ENCODE assay signal across 20 cellular contexts in genomic region chr17:31092475-31093064, GRCh38. TPM values are rescaled to one million over a fixed set of nuclear protein-coding genes. Genes with fewer than 3 reads are reported as not detected.
DNase-seq lines count a peak whose midpoint lies in the region; ATAC-seq, FAIRE-seq and TF ChIP-seq lines count a peak whose summit lies in the region.
"Had no signal": no experiment of that assay in that cellular context is flagged by ENCODE, and none has a peak within 500 bp of the region (broad histone marks: within the 10 kb centered on the region; RNA-seq: fewer than 3 reads in every experiment).

No MANE protein-coding gene starts in this region.

- DNase-seq in NCI-H524 treated with DMSO at 0.1 percent for 48 hours (lab: John Stamatoyannopoulos, UW) (peak; percentile 6), NCI-H524 (lab: John Stamatoyannopoulos, UW) (no peak), HTR-8/SVneo (ENCODE audit: insufficient read length, low spot score) (no peak), GM12878 (ENCODE audit: low read depth, low spot score) (no peak), pons (ENCODE audit: low spot score) (no peak), C1 segment of cervical spinal cord (lab: John Stamatoyannopoulos, UW) (no peak)
- no peak for DNase-seq in naive thymus-derived CD4-positive, alpha-beta T cell
- DNase-seq: activated CD4-positive, alpha-beta T cell treated with anti-CD3 and anti-CD28 coated beads, Interleukin-2, amount 50 U/mL, for 1 hour; body of pancreas; HCEC 1CT; NCI-H1694 treated with DMSO at 0.1 percent for 48 hours; stimulated activated naive CD8-positive, alpha-beta T cell treated with anti-CD3 and anti-CD28 coated beads, Interleukin-15, Interleukin-2, amounts not matched to agents 100 U/mL and 50 U/mL, for 24 hours; upper lobe of left lung had no signal

- no peaks in the 10 kb centered on the region for H3K36me3 Mint-ChIP-seq in naive thymus-derived CD4-positive, alpha-beta T cell

- no peak for TF ChIP-seq CTCF in GM12878 (IDR thresholded peaks at IDR 0.05 in 2 of 3, conservative IDR thresholded peaks at IDR 0.05 in 1 of 3; ENCODE audit: control insufficient read depth in 2 of 3, extremely low read depth in 1 of 3, insufficient read depth in 1 of 3, low read depth in 3 of 3, low read length in 3 of 3)

- no peak overlapping the region for H2AFZ ChIP-seq in GM12878 (ENCODE audit: control insufficient read depth, low read depth, low read length)

- H3K27me3 ChIP-seq in GM12878 (replicated peaks in 1 of 2; ENCODE audit: control insufficient read depth in 2 of 2, insufficient read depth in 2 of 2, low read length in 1 of 2) = no peaks in the 10 kb centered on the region
- no peaks in the 10 kb centered on the region for H3K27me3 ChIP-seq in naive thymus-derived CD4-positive, alpha-beta T cell (ENCODE audit: control insufficient read depth in 2 of 2, insufficient read depth in 2 of 2, low read length in 2 of 2)
- H3K27me3 ChIP-seq: BLaER1 treated with 17β-estradiol and CSF1 and Interleukin-3, amounts not matched to agents 10 nM and 100 nM; body of pancreas; upper lobe of left lung had no signal

- H3K9me3 Mint-ChIP-seq in naive thymus-derived CD4-positive, alpha-beta T cell = no peaks in the 10 kb centered on the region
- H3K9me3 Mint-ChIP-seq: activated naive CD4-positive, alpha-beta T cell treated with anti-CD3 and anti-CD28 coated beads, Interleukin-2, amount 50 U/mL, for 72 hours had no signal

- H3K79me2 ChIP-seq in GM12878 (ENCODE audit: control insufficient read depth, insufficient read depth, low read length) = peaks cover 24% of the 10 kb centered on the region

- BruUV-seq in GM12878 (replicated peaks; lab: Mats Ljungman, UMichigan) = no TSS peak

- no peaks in the 10 kb centered on the region; the same call in 1 of the 2 replicates for H4K20me1 ChIP-seq in GM12878 (ENCODE audit: control insufficient read depth, insufficient read depth)

- no peaks in the 10 kb centered on the region for H3K36me3 ChIP-seq in GM12878 (ENCODE audit: control insufficient read depth in 2 of 2, insufficient read depth in 2 of 2, low read length in 1 of 2)
- H3K36me3 ChIP-seq in naive thymus-derived CD4-positive, alpha-beta T cell (ENCODE audit: control insufficient read depth in 2 of 3, insufficient read depth in 3 of 3, low read length in 3 of 3) = peaks cover 0 to 9% (median 0%) of the 10 kb centered on the region in 3 experiments
- H3K36me3 ChIP-seq: BLaER1 treated with 17β-estradiol and CSF1 and Interleukin-3, amounts not matched to agents 10 nM and 100 nM; upper lobe of left lung had no signal

- H3K4me3 Mint-ChIP-seq in naive thymus-derived CD4-positive, alpha-beta T cell = peak overlapping the region in 8 of 10 donors; percentile 1 to 55 (median 12)

- in situ Hi-C loops in GM12878 (cut with MboI) = no loop called here

- FAIRE-seq in HTR-8/SVneo (lab: Jason Lieb, UNC) (peak; percentile 36), GM12878 (lab: Jason Lieb, UNC) (no peak)
- FAIRE-seq: GM19239, TTC549 had no signal

- H3K4me1 Mint-ChIP-seq in naive thymus-derived CD4-positive, alpha-beta T cell = peaks cover 10 to 19% (median 13%) of the 10 kb centered on the region in 7 donors

- H3K27me3 Mint-ChIP-seq in naive thymus-derived CD4-positive, alpha-beta T cell = no peaks in the 10 kb centered on the region

- no peak overlapping the region for H3K9ac ChIP-seq in GM12878 (ENCODE audit: control insufficient read depth, insufficient read depth, low read length)
- H3K9ac ChIP-seq: BLaER1 treated with 17β-estradiol and CSF1 and Interleukin-3, amounts not matched to agents 10 nM and 100 nM had no signal

- intact Hi-C loops in GM12878 (cut with micrococcal nuclease; ENCODE audit: unreplicated experiment) = no loop called here
- intact Hi-C loops in naive thymus-derived CD4-positive, alpha-beta T cell (cut with micrococcal nuclease) = loop anchor here (10.0 kb wide), 3 partner anchors 122 to 618 kb away; partner anchors contain the start of genes EVI2B (in 1 of the 2) and GOSR1 (in 1 of the 2)

- no peak for TF ChIP-seq POLR2A in GM12878 (IDR thresholded peaks at IDR 0.05; ENCODE audit: low read depth, low read length)

- H3K4me3 ChIP-seq in GM12878 = no peak overlapping the region
- H3K4me3 ChIP-seq in naive thymus-derived CD4-positive, alpha-beta T cell (ENCODE audit: low read length) = no peak overlapping the region
- H3K4me3 ChIP-seq: BLaER1 treated with 17β-estradiol and CSF1 and Interleukin-3, amounts not matched to agents 10 nM and 100 nM; body of pancreas; upper lobe of left lung had no signal

- no peak overlapping the region for H3K27ac ChIP-seq in GM12878 (ENCODE audit: control insufficient read depth, insufficient read depth)
- H3K27ac ChIP-seq in naive thymus-derived CD4-positive, alpha-beta T cell (ENCODE audit: low read depth, low read length) = no peak overlapping the region
- H3K27ac ChIP-seq: 22Rv1; BLaER1 treated with 17β-estradiol and CSF1 and Interleukin-3, amounts not matched to agents 10 nM and 100 nM; body of pancreas; upper lobe of left lung had no signal

- WGBS in GM12878 (ENCODE audit: insufficient coverage, insufficient replicate concordance, low lambda C conversion rate, missing lambda C conversion rate) = 93% methylated on average over 1 of the region's 1 CpG

- CTCF ChIA-PET in GM12878 (lab: Yijun Ruan, JAX) = interaction anchor here (0.9 to 1.4 kb wide), 2 partner anchors 121 to 123 kb away, joined by 3 read pairs; no protein-coding TSS in a partner anchor
- CTCF ChIA-PET in naive thymus-derived CD4-positive, alpha-beta T cell (lab: Charles Lee) = no interaction called here

- H3K9me3 ChIP-seq in GM12878 (replicated peaks; ENCODE audit: control insufficient read depth, insufficient read depth, low read length) = no peaks in the 10 kb centered on the region
- no peaks in the 10 kb centered on the region for H3K9me3 ChIP-seq in naive thymus-derived CD4-positive, alpha-beta T cell (ENCODE audit: control insufficient read depth in 2 of 3, low read length in 3 of 3)
- H3K9me3 ChIP-seq: BLaER1 treated with 17β-estradiol and CSF1 and Interleukin-3, amounts not matched to agents 10 nM and 100 nM; body of pancreas; upper lobe of left lung had no signal

- RAD21 ChIA-PET in GM12878 (lab: Charles Lee; ENCODE audit: unreplicated experiment) = no interaction called here

- SMC1A ChIA-PET in GM12878 (lab: Charles Lee; ENCODE audit: uncharacterized antibody, unreplicated experiment) = interaction anchor here (0.9 to 1.5 kb wide), 2 partner anchors 123 to 124 kb away, joined by 3 to 6 read pairs; no protein-coding TSS in a partner anchor

- POLR2A ChIA-PET in GM12878 (lab: Charles Lee) = interaction anchor here (0.5 to 0.6 kb wide), 2 partner anchors 105 to 159 kb away, joined by 3 to 5 read pairs; no protein-coding TSS in a partner anchor
- POLR2A ChIA-PET in naive thymus-derived CD4-positive, alpha-beta T cell (lab: Charles Lee) = interaction anchor here (0.6 kb wide), 2 partner anchors 243 to 292 kb away, joined by 3 to 5 read pairs; no protein-coding TSS in a partner anchor

- ATAC-seq in GM12878 = no peak
- no peak for ATAC-seq in naive thymus-derived CD4-positive, alpha-beta T cell
- no peak for ATAC-seq in GM21381 (IDR thresholded peaks at IDR 0.05; ENCODE audit: unreplicated experiment)
- ATAC-seq: activated naive CD4-positive, alpha-beta T cell treated with anti-CD3 and anti-CD28 coated beads, Interleukin-2, amount 50 U/mL, for 72 hours; body of pancreas; Panc1; stimulated activated naive CD8-positive, alpha-beta T cell treated with anti-CD3 and anti-CD28 coated beads, Interleukin-15, Interleukin-2, amounts not matched to agents 100 U/mL and 50 U/mL, for 24 hours had no signal

- no peaks in the 10 kb centered on the region for H3K4me1 ChIP-seq in GM12878 (ENCODE audit: control insufficient read depth, insufficient read depth, low read length)
- peaks cover 0 to 8% of the 10 kb centered on the region in 2 donors for H3K4me1 ChIP-seq in naive thymus-derived CD4-positive, alpha-beta T cell (ENCODE audit: control insufficient read depth in 2 of 2, insufficient read depth in 2 of 2, low read length in 2 of 2)

- no peak for TF ChIP-seq EP300 in GM12878 (IDR thresholded peaks at IDR 0.05; ENCODE audit: borderline replicate concordance in 1 of 2, control insufficient read depth in 1 of 2, low read depth in 2 of 2, low read length in 2 of 2)

- peak overlapping the region in 3 of 9 donors; percentile 43 to 63 (median 48) for H3K27ac Mint-ChIP-seq in naive thymus-derived CD4-positive, alpha-beta T cell

- H3K4me2 ChIP-seq in GM12878 (ENCODE audit: control insufficient read depth, insufficient read depth) = no peak overlapping the region

- TF ChIP-seq RAD21 in GM12878 (IDR thresholded peaks at IDR 0.05; ENCODE audit: insufficient read depth, low read depth, low read length) = peak; percentile 38; the same call in 1 of the 2 replicates

TF ChIP-seq in GM12878, 131 proteins besides CTCF, POLR2A, EP300 and RAD21 (continues in another document):
- TF ChIP-seq PKNOX1 (IDR thresholded peaks at IDR 0.05) = 0 out of 2 replicates have a peak, but pooled peaks have one; percentile 20

RNA-seq across cellular contexts. Expression of gene NF1, which starts 2.2 kb away (rescaled TPM):
- 318 and 328 TPM in 2 replicates for total RNA-seq in GM12878 (2013; cell fraction: nucleolus; rRNA removed)
- 22.3 and 24.6 TPM in 2 replicates for total RNA-seq in GM12878 (2014; rRNA removed)
- 21.9 and 22.9 TPM in 2 replicates for total RNA-seq in GM12878 (2014; rRNA removed; fragmentation: Illumina TruSeq; extraction: Trizol)
- total RNA-seq in GM12878 (2021) = 26.3 and 29.4 TPM in 2 replicates
- 9.3 TPM for polyA plus RNA-seq in GM12878 (2011; ENCODE audit: low read depth)
- 31.8 and 34.0 TPM in 2 replicates for polyA plus RNA-seq in GM12878 (2011; rRNA removed)
- polyA plus RNA-seq in GM12878 (2011; cell fraction: cytosol; rRNA removed) = 22.8 and 26.9 TPM in 2 replicates
- 35.4 and 43.3 TPM in 2 replicates for polyA plus RNA-seq in GM12878 (2011; cell fraction: nucleus; rRNA removed)
- polyA plus RNA-seq in GM12878 (2012) = 11.5 and 12.8 TPM in 2 replicates
- 23.1 and 32.3 TPM in 2 replicates for polyA plus RNA-seq in GM12878 (2014; fragmentation: Illumina TruSeq; extraction: Trizol)
- polyA plus RNA-seq in GM12878 (2014; fragmentation: Nextera tagmentation; extraction: Ambion mirVana) = 1 to 10 TPM; 2.5 to 5.6 TPM
- 9.6 and 11.3 TPM in 2 replicates for polyA plus RNA-seq in GM12878 (2014; rRNA removed)
- polyA plus RNA-seq in GM12878 (2016; fragmentation: Nextera tagmentation; extraction: Ambion mirVana) = 1 to 10 TPM; 4.3 to 4.7 TPM
- polyA minus RNA-seq in GM12878 (2011; rRNA and poly(A)+ RNA removed) = 125 and 147 TPM in 2 replicates
- polyA minus RNA-seq in GM12878 (2011; cell fraction: cytosol; rRNA and poly(A)+ RNA removed) = 40.0 and 54.0 TPM in 2 replicates
- polyA minus RNA-seq in GM12878 (2011; cell fraction: nucleus; rRNA and poly(A)+ RNA removed) = 101 and 142 TPM in 2 replicates
- total RNA-seq in naive thymus-derived CD4-positive, alpha-beta T cell = 10 to 100 TPM; 18.8 to 32.4 (median 21.2) TPM
- polyA plus RNA-seq in naive thymus-derived CD4-positive, alpha-beta T cell = 10 to 100 TPM; 12.5 to 12.7 TPM
